Comparison of ENCODE assay signal across 8 cellular contexts in the genomic region with DNA sequence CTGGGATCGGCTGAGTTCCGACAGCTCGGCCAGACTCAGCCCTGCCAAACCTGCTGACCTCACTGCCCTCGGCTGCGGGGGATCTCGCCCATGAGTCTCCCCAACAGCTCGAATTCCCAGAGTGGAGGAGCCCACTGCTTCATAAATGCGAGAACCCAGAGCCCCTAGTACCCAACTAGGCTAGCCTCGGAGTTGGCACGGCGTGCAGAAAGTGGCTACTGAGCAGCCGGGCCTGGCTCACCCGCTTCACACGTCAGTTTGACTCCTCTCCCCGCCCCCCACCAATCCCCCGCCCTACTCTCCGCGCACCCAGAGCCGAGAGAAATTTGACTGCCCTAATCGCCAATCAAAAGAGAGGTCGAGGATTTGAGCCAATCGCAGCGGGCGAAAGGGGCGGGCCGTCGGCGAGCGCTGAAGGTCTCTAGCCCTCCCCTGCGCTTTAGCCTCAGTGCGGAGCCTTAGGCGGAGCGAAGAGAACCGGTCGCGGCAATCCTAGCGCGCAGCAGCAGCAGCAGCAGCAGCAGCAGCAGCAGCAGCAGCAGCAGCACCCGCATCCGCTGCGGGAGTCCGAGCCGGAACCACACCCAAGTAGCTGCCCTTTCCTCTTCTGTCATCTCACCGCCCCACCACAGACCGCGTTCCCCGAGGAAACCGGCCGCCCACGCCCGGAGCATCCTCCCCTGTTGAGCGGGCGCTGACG. TPM values are rescaled to one million over a fixed set of nuclear protein-coding genes. Genes with fewer than 3 reads are reported as not detected.
DNase-seq lines count a peak whose midpoint lies in the region; ATAC-seq and TF ChIP-seq lines count a peak whose summit lies in the region.

TSS of gene GLS (plus strand) at position 448 of the 700 bp plus-strand sequence. CDS start 264 bp downstream, outside the sequence.

- peaks cover 34% of the 10 kb centered on the region for H3K36me3 Mint-ChIP-seq in activated B cell treated with CpG ODN at 0.5 μM for 24 hours (ENCODE audit: low read depth)

- POLR2A ChIA-PET in activated B cell treated with CpG ODN at 0.5 μM for 24 hours (lab: Charles Lee): interaction anchor here (0.6 to 4.1 kb wide), 17 partner anchors 11 to 1439 kb away, joined by 3 to 95 read pairs (median 5); partner anchors contain the start of genes NEMP2, ORMDL1, PMS1 and STAT1

- TF ChIP-seq CTCF in activated B cell treated with CpG ODN at 0.5 μM for 24 hours (IDR thresholded peaks at IDR 0.05): no peak
- TF ChIP-seq CTCF in spleen (IDR thresholded peaks at IDR 0.05 in 8 of 11, conservative IDR thresholded peaks at IDR 0.05 in 3 of 11): peak in 1 of 11 experiments; percentile 22

- intact Hi-C loops in activated B cell treated with CpG ODN at 0.5 μM for 24 hours (cut with micrococcal nuclease) (loop anchor here (1.0 to 10.0 kb wide), 12 partner anchors 26 to 1220 kb away; partner anchors contain the start of genes ASNSD1, MFSD6, NEMP2 and ORMDL1), spleen (cut with DNase I; ENCODE audit: low total_unique reads) (no loop called here)

- peaks cover 44% of the 10 kb centered on the region for H3K4me1 Mint-ChIP-seq in activated B cell treated with CpG ODN at 0.5 μM for 24 hours

- H3K27ac ChIP-seq in caudate nucleus (ENCODE audit: low read depth, low read length): peak within 1 kb of the TSS; percentile 98
- peak within 1 kb of the TSS; percentile 94 to 99 (median 98) for H3K27ac ChIP-seq in spleen

- peak; percentile 73 for ATAC-seq in HG03196 (IDR thresholded peaks at IDR 0.05; ENCODE audit: unreplicated experiment)
- peak; percentile 82 for ATAC-seq in activated B cell treated with CpG ODN at 0.5 μM for 24 hours (ENCODE audit: low read depth)

- no peaks in the 10 kb centered on the region for H3K9me3 Mint-ChIP-seq in activated B cell treated with CpG ODN at 0.5 μM for 24 hours

- H3K9me3 ChIP-seq in spleen: no peaks in the 10 kb centered on the region

- DNase-seq in AG08395 (ENCODE audit: low spot score) (peak; percentile 98), NCI-H345 (lab: John Stamatoyannopoulos, UW) (peak; percentile 98), activated B cell treated with CpG ODN at 0.5 μM for 24 hours (peak; percentile 90), caudate nucleus (lab: John Stamatoyannopoulos, UW) (peak; percentile 79 to 99 (median 96)), inferior parietal cortex (ENCODE audit: extremely low spot score) (peak; percentile 97), spleen (peak; percentile 98)

- no peaks in the 10 kb centered on the region for H3K27me3 Mint-ChIP-seq in activated B cell treated with CpG ODN at 0.5 μM for 24 hours

- no peaks in the 10 kb centered on the region for H3K36me3 ChIP-seq in spleen

- no peaks in the 10 kb centered on the region for H3K27me3 ChIP-seq in spleen (replicated peaks in 1 of 7)

- in situ Hi-C loops in GM18951 (cut with MboI; ENCODE audit: low sequenced_read_pairs, unreplicated experiment): no loop called here

- WGBS in spleen, 5 donors: 0 to 1% (median 0%) methylated on average over 19 to 54 of the region's 54 CpGs

- TF ChIP-seq POLR2A in GM18951 (IDR thresholded peaks at IDR 0.05; ENCODE audit: extremely low read depth, insufficient read depth, insufficient read length) (peak; percentile 100), spleen (IDR thresholded peaks at IDR 0.05) (peak; percentile 33 to 99 (median 98))

- CTCF ChIA-PET in activated B cell treated with CpG ODN at 0.5 μM for 24 hours (lab: Charles Lee): interaction anchor here (3.5 kb wide), 1 partner anchor 30 kb away, joined by 23 read pairs; no protein-coding TSS in a partner anchor

- peak within 1 kb of the TSS; percentile 97 for H3K27ac Mint-ChIP-seq in activated B cell treated with CpG ODN at 0.5 μM for 24 hours

- peak within 1 kb of the TSS; percentile 77 to 95 (median 90) for H3K4me3 ChIP-seq in spleen

- peak within 1 kb of the TSS; percentile 97 for H3K4me3 Mint-ChIP-seq in activated B cell treated with CpG ODN at 0.5 μM for 24 hours

- peaks cover 36 to 76% (median 58%) of the 10 kb centered on the region in 6 donors for H3K4me1 ChIP-seq in spleen

RNA-seq across cellular contexts. Expression of gene GLS, which starts in this region (rescaled TPM):
- total RNA-seq in activated B cell treated with CpG ODN at 0.5 μM for 24 hours: 212 and 255 TPM in 2 replicates
- total RNA-seq in spleen: 100 to 1,000 TPM; 141 to 254 (median 211) TPM
- polyA plus RNA-seq in spleen: 10 to 100 TPM; 42.3 to 55.9 (median 43.6) TPM

Comparison
In these comparisons a context has a peak if more than half of its experiments do, and no peak if none do; other contexts are left out.
1. Peak in every context shown above with its lines: DNase-seq, ATAC-seq, H3K4me3 ChIP-seq and H3K27ac ChIP-seq.